Comparison of ENCODE assay signal across 20 cellular contexts in genomic region chr5:38695021-38695961, GRCh38.
DNase-seq lines count a peak whose midpoint lies in the region; ATAC-seq, FAIRE-seq and TF ChIP-seq lines count a peak whose summit lies in the region.
"Had no signal": no experiment of that assay in that cellular context is flagged by ENCODE, and none has a peak within 500 bp of the region (broad histone marks: within the 10 kb centered on the region; RNA-seq: fewer than 3 reads in every experiment).

No MANE protein-coding gene starts in this region.

- ATAC-seq in GM23338 (no peak), HG03571 (IDR thresholded peaks at IDR 0.05; ENCODE audit: unreplicated experiment) (no peak)
- ATAC-seq in stimulated activated effector memory CD8-positive, alpha-beta T cell treated with anti-CD3 and anti-CD28 coated beads, Interleukin-12 subunit alpha, Interleukin-12 subunit beta, amount 100 ng/mL, for 72 hours, result no peak
- ATAC-seq: body of pancreas; lower lobe of right lung; naive thymus-derived CD8-positive, alpha-beta T cell had no signal

- H4K91ac ChIP-seq in H1 (replicated peaks; ENCODE audit: insufficient read length, low read length), result no peak overlapping the region

- POLR2A ChIA-PET in H1 (lab: Charles Lee; ENCODE audit: partially characterized antibody), result no interaction called here

- TF ChIP-seq RAD21 in H1 (IDR thresholded peaks at IDR 0.05 in 1 of 2, conservative IDR thresholded peaks at IDR 0.05 in 1 of 2; ENCODE audit: low read depth in 2 of 2, low read length in 2 of 2), result no peak

- no peaks in the 10 kb centered on the region for H3F3A ChIP-seq in GM23338 (replicated peaks; ENCODE audit: low read depth)

- no peak for DNase-seq in GM23338 (ENCODE audit: low spot score)
- peak; percentile 79 for DNase-seq in NCI-H2196 (lab: John Stamatoyannopoulos, UW; ENCODE audit: unreplicated experiment)
- no peak for DNase-seq in H1 (ENCODE audit: low read depth in 1 of 2, low spot score in 2 of 2)
- DNase-seq in nephron progenitor cell, result peak; percentile 7
- DNase-seq in stimulated activated effector memory CD8-positive, alpha-beta T cell treated with anti-CD3 and anti-CD28 coated beads, Interleukin-12 subunit alpha, Interleukin-12 subunit beta, amount 100 ng/mL, for 72 hours (ENCODE audit: low spot score in 2 of 2), result no peak
- no peak for DNase-seq in HFFc6
- DNase-seq in hepatic stellate cell (ENCODE audit: low spot score), result no peak
- DNase-seq: activated CD4-positive, CD25-positive, alpha-beta regulatory T cell treated with anti-CD3 and anti-CD28 coated beads, Interleukin-2, amount 50 U/mL, for 72 hours; activated naive CD4-positive, alpha-beta T cell treated with anti-CD3 and anti-CD28 coated beads, Interleukin-2, amount 50 U/mL, for 16 hours; body of pancreas; DMS 273 treated with DMSO at 0.1 percent for 48 hours; lower lobe of right lung; naive thymus-derived CD8-positive, alpha-beta T cell; NCI-H1436 treated with DMSO at 0.1 percent for 48 hours; NCI-H774; stimulated activated CD4-positive, alpha-beta T cell treated with anti-CD3 and anti-CD28 coated beads, Interleukin-4, amount 100 ng/mL, for 1 hour had no signal

- no peaks in the 10 kb centered on the region for H3K36me3 Mint-ChIP-seq in GM23338 (ENCODE audit: low read depth)
- peaks cover 20% of the 10 kb centered on the region for H3K36me3 Mint-ChIP-seq in nephron progenitor cell (ENCODE audit: low read depth)
- no peaks in the 10 kb centered on the region for H3K36me3 Mint-ChIP-seq in stimulated activated effector memory CD8-positive, alpha-beta T cell treated with anti-CD3 and anti-CD28 coated beads, Interleukin-12 subunit alpha, Interleukin-12 subunit beta, amount 100 ng/mL, for 72 hours
- no peaks in the 10 kb centered on the region for H3K36me3 Mint-ChIP-seq in HFFc6 (ENCODE audit: low read depth)

- H3K79me2 ChIP-seq in GM23338 (replicated peaks; ENCODE audit: insufficient read depth) (no peaks in the 10 kb centered on the region), H1 (ENCODE audit: control insufficient read depth in 1 of 2, insufficient read depth in 2 of 2, low read length in 2 of 2) (no peaks in the 10 kb centered on the region)

- H3K18ac ChIP-seq in H1 (ENCODE audit: extremely low read depth, low read length), result no peak overlapping the region

- H4K5ac ChIP-seq in H1 (ENCODE audit: insufficient read length, low read depth, low read length), result no peak overlapping the region

- no peak for FAIRE-seq in H1 (lab: Jason Lieb, UNC)

- CTCF ChIA-PET in H1 (lab: Charles Lee; ENCODE audit: partially characterized antibody), result interaction anchor here (0.6 kb wide), 1 partner anchor 180 kb away, joined by 3 read pairs; no protein-coding TSS in a partner anchor

- peak overlapping the region; percentile 75; the same call in 1 of the 2 replicates for H2AFZ ChIP-seq in GM23338
- peak overlapping the region; percentile 78; the same call in 1 of the 2 replicates for H2AFZ ChIP-seq in H1 (ENCODE audit: low read length)

- no peak for TF ChIP-seq CTCF in GM23338 (conservative IDR thresholded peaks at IDR 0.05; ENCODE audit: low read depth in 2 of 2)
- no peak for TF ChIP-seq CTCF in H1 (IDR thresholded peaks at IDR 0.05; ENCODE audit: control extremely low read depth in 1 of 3, insufficient read depth in 1 of 3, low read depth in 1 of 3, low read length in 3 of 3)
- no peak for TF ChIP-seq CTCF in nephron progenitor cell (IDR thresholded peaks at IDR 0.05)
- no peak for TF ChIP-seq CTCF in HFFc6 (IDR thresholded peaks at IDR 0.05)

- no peak overlapping the region for H3K14ac ChIP-seq in H1 (ENCODE audit: insufficient read length)

- H3K56ac ChIP-seq in H1 (replicated peaks; ENCODE audit: insufficient read length, low read depth, low read length), result no peak overlapping the region

- H3K27me3 Mint-ChIP-seq in GM23338 (ENCODE audit: insufficient read depth, low read depth, poor library complexity), result no peaks in the 10 kb centered on the region
- H3K27me3 Mint-ChIP-seq in nephron progenitor cell (ENCODE audit: low read depth, poor library complexity), result peaks cover 3% of the 10 kb centered on the region
- H3K27me3 Mint-ChIP-seq in HFFc6 (ENCODE audit: insufficient read depth), result peaks cover 4% of the 10 kb centered on the region

- TF ChIP-seq POLR2A in H1 (IDR thresholded peaks at IDR 0.05; ENCODE audit: control extremely low read depth in 1 of 2, low read depth in 2 of 2, low read length in 2 of 2), result no peak

- H4K20me1 ChIP-seq in GM23338 (replicated peaks; ENCODE audit: insufficient read depth), result no peaks in the 10 kb centered on the region
- H4K20me1 ChIP-seq in H1 (replicated peaks in 1 of 2; ENCODE audit: control insufficient read depth in 1 of 2, insufficient read depth in 2 of 2, low read length in 2 of 2), result no peaks in the 10 kb centered on the region

- no peak overlapping the region for H2AK5ac ChIP-seq in H1 (ENCODE audit: low read depth, low read length)

- H3K4me3 Mint-ChIP-seq in GM23338, result no peak overlapping the region
- H3K4me3 Mint-ChIP-seq in nephron progenitor cell, result peak overlapping the region; percentile 43
- no peak overlapping the region for H3K4me3 Mint-ChIP-seq in stimulated activated effector memory CD8-positive, alpha-beta T cell treated with anti-CD3 and anti-CD28 coated beads, Interleukin-12 subunit alpha, Interleukin-12 subunit beta, amount 100 ng/mL, for 72 hours
- H3K4me3 Mint-ChIP-seq in HFFc6, result no peak overlapping the region
- H3K4me3 Mint-ChIP-seq: B cell; naive thymus-derived CD8-positive, alpha-beta T cell had no signal

- no peak overlapping the region for H4K8ac ChIP-seq in H1 (ENCODE audit: extremely low read depth, insufficient read depth, low read length)

- no peak overlapping the region for H3K4ac ChIP-seq in H1 (replicated peaks; ENCODE audit: insufficient read length, low read depth, low read length)

- H2BK15ac ChIP-seq in H1 (ENCODE audit: low read length), result no peak overlapping the region

- no peak overlapping the region for H2BK20ac ChIP-seq in H1 (ENCODE audit: low read length)

- WGBS in H1 (ENCODE audit: extremely low coverage in 1 of 2, insufficient coverage in 1 of 2, insufficient read length in 1 of 2, insufficient replicate concordance in 2 of 2, low coverage in 1 of 2, low lambda C conversion rate in 2 of 2, missing lambda C conversion rate in 1 of 2), 2 experiments, result 78% methylated on average over 9 of the region's 9 CpGs; no CpG with 5 or more reads in 1 of the 2 experiments

- H3K27ac ChIP-seq in GM23338 (ENCODE audit: low read depth) (no peak overlapping the region), H1 (ENCODE audit: low read depth, low read length) (no peak overlapping the region)
- H3K27ac ChIP-seq: body of pancreas, KMS-11, lower lobe of right lung, RWPE1 had no signal

- no peaks in the 10 kb centered on the region for H3K36me3 ChIP-seq in GM23338 (ENCODE audit: insufficient read depth)
- no peaks in the 10 kb centered on the region for H3K36me3 ChIP-seq in H1 (ENCODE audit: control insufficient read depth in 2 of 4, insufficient read depth in 4 of 4, low read length in 3 of 4)
- H3K36me3 ChIP-seq: lower lobe of right lung had no signal

- peaks cover 0 to 3% of the 10 kb centered on the region in 2 experiments; a peak in 1 of 4 replicates for H3K9me3 ChIP-seq in H1 (ENCODE audit: insufficient read depth in 2 of 2, low read depth in 1 of 2, low read length in 1 of 2)
- H3K9me3 ChIP-seq: body of pancreas, lower lobe of right lung had no signal

- peaks cover 24% of the 10 kb centered on the region for H3K9me2 ChIP-seq in GM23338 (ENCODE audit: insufficient read depth)

- no peaks in the 10 kb centered on the region for H3K79me1 ChIP-seq in H1 (ENCODE audit: low read depth, low read length)

- H2BK5ac ChIP-seq in H1 (ENCODE audit: low read depth, low read length), result no peak overlapping the region

- H3K23me2 ChIP-seq in H1 (ENCODE audit: low read depth, low read length), result no peaks in the 10 kb centered on the region

- no peak overlapping the region for H3K4me3 ChIP-seq in GM23338
- no peak overlapping the region for H3K4me3 ChIP-seq in H1 (ENCODE audit: extremely low read depth in 1 of 4, insufficient read depth in 2 of 4, low read depth in 3 of 4, low read length in 4 of 4)
- H3K4me3 ChIP-seq: body of pancreas, lower lobe of right lung had no signal

- H2BK12ac ChIP-seq in H1 (ENCODE audit: low read depth, low read length), result no peak overlapping the region

- H3K4me1 ChIP-seq in GM23338 (ENCODE audit: insufficient read depth), result peaks cover 11% of the 10 kb centered on the region; the same call in 1 of the 2 replicates
- H3K4me1 ChIP-seq in H1 (replicated peaks in 1 of 4; ENCODE audit: control insufficient read depth in 3 of 4, insufficient read depth in 4 of 4, low read length in 3 of 4), result no peaks in the 10 kb centered on the region
- H3K4me1 ChIP-seq: body of pancreas, lower lobe of right lung had no signal

- no peak overlapping the region for H3K23ac ChIP-seq in H1 (ENCODE audit: insufficient read length)

- H3K9me3 Mint-ChIP-seq in GM23338 (peaks cover 6% of the 10 kb centered on the region), nephron progenitor cell (peaks cover 42% of the 10 kb centered on the region), HFFc6 (no peaks in the 10 kb centered on the region)
- peaks cover under 1% of the 10 kb centered on the region for H3K9me3 Mint-ChIP-seq in stimulated activated effector memory CD8-positive, alpha-beta T cell treated with anti-CD3 and anti-CD28 coated beads, Interleukin-12 subunit alpha, Interleukin-12 subunit beta, amount 100 ng/mL, for 72 hours

- no peak overlapping the region for H3K27ac Mint-ChIP-seq in GM23338
- H3K27ac Mint-ChIP-seq in nephron progenitor cell, result peak overlapping the region; percentile 96
- no peak overlapping the region for H3K27ac Mint-ChIP-seq in stimulated activated effector memory CD8-positive, alpha-beta T cell treated with anti-CD3 and anti-CD28 coated beads, Interleukin-12 subunit alpha, Interleukin-12 subunit beta, amount 100 ng/mL, for 72 hours
- no peak overlapping the region for H3K27ac Mint-ChIP-seq in HFFc6
- H3K27ac Mint-ChIP-seq: B cell; naive thymus-derived CD8-positive, alpha-beta T cell had no signal

- no peak overlapping the region for H3K9ac ChIP-seq in H1 (replicated peaks in 1 of 4; ENCODE audit: extremely low read depth in 1 of 4, low read depth in 3 of 4, low read length in 3 of 4)
- H3K9ac ChIP-seq: KMS-11 had no signal

- H3K4me1 Mint-ChIP-seq in GM23338 (peaks cover 10% of the 10 kb centered on the region), nephron progenitor cell (peaks cover 50% of the 10 kb centered on the region), HFFc6 (ENCODE audit: low read depth) (no peaks in the 10 kb centered on the region)
- no peaks in the 10 kb centered on the region for H3K4me1 Mint-ChIP-seq in stimulated activated effector memory CD8-positive, alpha-beta T cell treated with anti-CD3 and anti-CD28 coated beads, Interleukin-12 subunit alpha, Interleukin-12 subunit beta, amount 100 ng/mL, for 72 hours
- H3K4me1 Mint-ChIP-seq: B cell; naive thymus-derived CD8-positive, alpha-beta T cell had no signal

- no peaks in the 10 kb centered on the region for H3K27me3 ChIP-seq in GM23338 (ENCODE audit: insufficient read depth)
- no peaks in the 10 kb centered on the region for H3K27me3 ChIP-seq in H1 (replicated peaks in 1 of 4; ENCODE audit: control insufficient read depth in 3 of 4, extremely low read depth in 1 of 4, insufficient read depth in 3 of 4, low read length in 3 of 4)
- H3K27me3 ChIP-seq: body of pancreas had no signal

- H2BK120ac ChIP-seq in H1 (replicated peaks; ENCODE audit: low read depth, low read length), result no peak overlapping the region

- H3K4me2 ChIP-seq in GM23338, result no peak overlapping the region
- H3K4me2 ChIP-seq in H1 (ENCODE audit: insufficient read depth in 1 of 2, low read depth in 2 of 2, low read length in 2 of 2), result no peak overlapping the region
- H3K4me2 ChIP-seq: KMS-11 had no signal

- TF ChIP-seq EP300 in H1 (IDR thresholded peaks at IDR 0.05; ENCODE audit: borderline replicate concordance in 1 of 2, low read depth in 2 of 2, low read length in 2 of 2), result no peak

Comparison
In these comparisons a context has a peak if more than half of its experiments do, and no peak if none do; other contexts are left out.
1. DNase-seq: peak in NCI-H2196 (single experiment) and nephron progenitor cell (single experiment); none in GM23338 (single experiment), H1 (0 of 2), stimulated activated effector memory CD8-positive, alpha-beta T cell treated with anti-CD3 and anti-CD28 coated beads, Interleukin-12 subunit alpha, Interleukin-12 subunit beta, amount 100 ng/mL, for 72 hours (0 of 2), HFFc6 (single experiment) and hepatic stellate cell (single experiment).